1 cellular context compared by ENCODE assay signal in the genomic region with DNA sequence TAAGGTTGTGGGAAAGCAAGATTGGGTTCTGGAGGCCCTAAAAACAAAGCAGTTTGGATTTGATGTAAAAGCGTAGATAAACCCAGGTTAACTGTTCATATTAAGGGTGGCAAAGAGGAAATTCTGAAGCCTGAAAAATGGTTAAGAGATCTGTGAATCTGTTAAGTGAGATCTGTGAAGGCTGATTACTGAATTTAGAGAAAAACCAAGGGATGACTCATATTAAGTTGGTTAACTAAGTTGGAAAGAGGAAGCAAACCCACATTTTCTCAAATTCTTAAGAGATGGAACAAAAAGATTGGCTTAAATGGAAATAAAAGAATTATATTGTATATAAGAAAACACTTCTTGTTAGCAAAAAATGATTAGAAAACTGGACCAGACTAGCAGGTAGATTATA.
TF ChIP-seq lines count a peak whose summit lies in the region.

No MANE protein-coding gene starts in this region.

TF ChIP-seq in GM12878, 131 proteins besides CTCF, POLR2A, EP300 and RAD21:
- TF ChIP-seq SMAD1 (IDR thresholded peaks at IDR 0.05; ENCODE audit: low read depth, partially characterized antibody) (no peak), CREM (IDR thresholded peaks at IDR 0.05; ENCODE audit: low read depth) (no peak), DPF2 (IDR thresholded peaks at IDR 0.05) (no peak), TARDBP (IDR thresholded peaks at IDR 0.05; ENCODE audit: borderline replicate concordance) (no peak), NBN (IDR thresholded peaks at IDR 0.05) (no peak), KDM1A (IDR thresholded peaks at IDR 0.05; ENCODE audit: borderline replicate concordance) (no peak), POU2F2 (IDR thresholded peaks at IDR 0.05; ENCODE audit: borderline replicate concordance, low read depth, low read length) (no peak), ETV6 (conservative IDR thresholded peaks at IDR 0.05 in 1 of 2, IDR thresholded peaks at IDR 0.05 in 1 of 2; ENCODE audit: borderline replicate concordance in 1 of 2, low read depth in 1 of 2) (no peak), YBX1 (IDR thresholded peaks at IDR 0.05) (no peak), NRF1 (conservative IDR thresholded peaks at IDR 0.05; ENCODE audit: low read depth, low read length) (no peak), MYC (IDR thresholded peaks at IDR 0.05; ENCODE audit: insufficient read depth, insufficient read length, insufficient replicate concordance, low read length, severe bottlenecking) (no peak)
- TF ChIP-seq, protein P1, sequence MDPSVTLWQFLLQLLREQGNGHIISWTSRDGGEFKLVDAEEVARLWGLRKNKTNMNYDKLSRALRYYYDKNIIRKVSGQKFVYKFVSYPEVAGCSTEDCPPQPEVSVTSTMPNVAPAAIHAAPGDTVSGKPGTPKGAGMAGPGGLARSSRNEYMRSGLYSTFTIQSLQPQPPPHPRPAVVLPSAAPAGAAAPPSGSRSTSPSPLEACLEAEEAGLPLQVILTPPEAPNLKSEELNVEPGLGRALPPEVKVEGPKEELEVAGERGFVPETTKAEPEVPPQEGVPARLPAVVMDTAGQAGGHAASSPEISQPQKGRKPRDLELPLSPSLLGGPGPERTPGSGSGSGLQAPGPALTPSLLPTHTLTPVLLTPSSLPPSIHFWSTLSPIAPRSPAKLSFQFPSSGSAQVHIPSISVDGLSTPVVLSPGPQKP (IDR thresholded peaks at IDR 0.05; ENCODE audit: low read depth, low read length): no peak
- TF ChIP-seq, protein P2, sequence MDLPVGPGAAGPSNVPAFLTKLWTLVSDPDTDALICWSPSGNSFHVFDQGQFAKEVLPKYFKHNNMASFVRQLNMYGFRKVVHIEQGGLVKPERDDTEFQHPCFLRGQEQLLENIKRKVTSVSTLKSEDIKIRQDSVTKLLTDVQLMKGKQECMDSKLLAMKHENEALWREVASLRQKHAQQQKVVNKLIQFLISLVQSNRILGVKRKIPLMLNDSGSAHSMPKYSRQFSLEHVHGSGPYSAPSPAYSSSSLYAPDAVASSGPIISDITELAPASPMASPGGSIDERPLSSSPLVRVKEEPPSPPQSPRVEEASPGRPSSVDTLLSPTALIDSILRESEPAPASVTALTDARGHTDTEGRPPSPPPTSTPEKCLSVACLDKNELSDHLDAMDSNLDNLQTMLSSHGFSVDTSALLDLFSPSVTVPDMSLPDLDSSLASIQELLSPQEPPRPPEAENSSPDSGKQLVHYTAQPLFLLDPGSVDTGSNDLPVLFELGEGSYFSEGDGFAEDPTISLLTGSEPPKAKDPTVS (IDR thresholded peaks at IDR 0.05; ENCODE audit: low read depth, low read length): no peak
- TF ChIP-seq, protein P3, sequence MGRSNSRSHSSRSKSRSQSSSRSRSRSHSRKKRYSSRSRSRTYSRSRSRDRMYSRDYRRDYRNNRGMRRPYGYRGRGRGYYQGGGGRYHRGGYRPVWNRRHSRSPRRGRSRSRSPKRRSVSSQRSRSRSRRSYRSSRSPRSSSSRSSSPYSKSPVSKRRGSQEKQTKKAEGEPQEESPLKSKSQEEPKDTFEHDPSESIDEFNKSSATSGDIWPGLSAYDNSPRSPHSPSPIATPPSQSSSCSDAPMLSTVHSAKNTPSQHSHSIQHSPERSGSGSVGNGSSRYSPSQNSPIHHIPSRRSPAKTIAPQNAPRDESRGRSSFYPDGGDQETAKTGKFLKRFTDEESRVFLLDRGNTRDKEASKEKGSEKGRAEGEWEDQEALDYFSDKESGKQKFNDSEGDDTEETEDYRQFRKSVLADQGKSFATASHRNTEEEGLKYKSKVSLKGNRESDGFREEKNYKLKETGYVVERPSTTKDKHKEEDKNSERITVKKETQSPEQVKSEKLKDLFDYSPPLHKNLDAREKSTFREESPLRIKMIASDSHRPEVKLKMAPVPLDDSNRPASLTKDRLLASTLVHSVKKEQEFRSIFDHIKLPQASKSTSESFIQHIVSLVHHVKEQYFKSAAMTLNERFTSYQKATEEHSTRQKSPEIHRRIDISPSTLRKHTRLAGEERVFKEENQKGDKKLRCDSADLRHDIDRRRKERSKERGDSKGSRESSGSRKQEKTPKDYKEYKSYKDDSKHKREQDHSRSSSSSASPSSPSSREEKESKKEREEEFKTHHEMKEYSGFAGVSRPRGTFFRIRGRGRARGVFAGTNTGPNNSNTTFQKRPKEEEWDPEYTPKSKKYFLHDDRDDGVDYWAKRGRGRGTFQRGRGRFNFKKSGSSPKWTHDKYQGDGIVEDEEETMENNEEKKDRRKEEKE (IDR thresholded peaks at IDR 0.05): no peak
